ENCODE assay signal across 1 cellular context in genomic region chr11:11845066-11845465, GRCh38.
TF ChIP-seq lines count a peak whose summit lies in the region.

No MANE protein-coding gene starts in this region.

TF ChIP-seq in IMR-90, 13 proteins besides CTCF, POLR2A, EP300 and RAD21 (continued from another document):
- TF ChIP-seq USF2 (IDR thresholded peaks at IDR 0.05; ENCODE audit: low read depth, low read length) (no peak), RFX5 (IDR thresholded peaks at IDR 0.05; ENCODE audit: low read depth, low read length) (no peak), SMC3 (IDR thresholded peaks at IDR 0.05; ENCODE audit: low read depth, low read length) (no peak), FOS (IDR thresholded peaks at IDR 0.05; ENCODE audit: low read depth, low read length) (no peak), MXI1 (IDR thresholded peaks at IDR 0.05; ENCODE audit: borderline replicate concordance, low read depth, low read length) (no peak), BHLHE40 (IDR thresholded peaks at IDR 0.05; ENCODE audit: low read depth, low read length) (no peak), CHD1 (IDR thresholded peaks at IDR 0.05; ENCODE audit: low read depth, low read length) (no peak), ELK1 (IDR thresholded peaks at IDR 0.05; ENCODE audit: borderline replicate concordance, low read depth, low read length) (no peak), CEBPB (IDR thresholded peaks at IDR 0.05; ENCODE audit: low read depth, low read length) (no peak)
